In the genomic region with DNA sequence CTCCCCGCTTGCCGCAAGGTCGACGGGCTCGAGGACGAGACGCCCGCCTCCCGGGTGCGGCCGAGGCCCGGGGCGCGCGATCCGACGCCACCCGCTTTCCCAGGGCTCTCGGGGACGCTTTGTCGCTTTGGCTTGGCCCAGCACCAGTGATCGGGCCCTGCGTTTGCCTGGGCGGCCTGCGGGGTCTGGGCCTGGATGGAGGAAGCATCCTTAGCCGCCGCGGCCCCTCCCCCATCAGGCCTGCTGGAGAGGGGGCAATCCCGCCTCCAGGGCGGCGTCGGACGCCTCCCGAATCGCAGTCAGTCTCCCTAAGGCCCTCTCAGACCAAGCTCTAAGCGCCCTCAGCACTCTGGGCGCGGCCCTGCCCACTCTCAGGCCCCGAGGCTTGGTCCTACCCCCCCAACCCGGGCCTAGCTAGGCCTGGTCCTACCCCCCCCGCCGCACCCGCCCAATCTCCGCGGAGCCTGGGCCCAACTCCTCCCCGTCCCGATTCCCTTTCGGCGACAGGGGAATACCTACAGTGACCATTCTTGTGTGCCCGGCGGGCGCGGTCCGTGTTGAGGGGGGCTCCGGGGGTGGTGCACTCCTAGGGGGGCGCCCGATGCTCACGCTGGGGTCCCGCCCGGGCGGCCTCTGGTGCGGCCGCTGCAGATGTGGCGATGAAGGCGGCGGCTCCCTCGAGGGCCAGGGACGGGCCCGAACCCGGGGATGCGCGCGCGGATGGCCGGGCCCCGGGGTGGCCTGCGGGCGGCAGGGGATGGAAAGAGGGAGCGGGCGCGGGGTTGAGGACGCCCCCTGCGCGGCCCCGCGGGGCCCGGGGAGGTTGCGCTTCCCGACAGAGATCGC, we compare ENCODE assay signal across 1 cellular context.
TF ChIP-seq lines count a peak whose summit lies in the region.

No MANE protein-coding gene starts in this region.

TF ChIP-seq in HepG2, 621 proteins besides CTCF, POLR2A, EP300 and RAD21:
- TF ChIP-seq, protein P1, sequence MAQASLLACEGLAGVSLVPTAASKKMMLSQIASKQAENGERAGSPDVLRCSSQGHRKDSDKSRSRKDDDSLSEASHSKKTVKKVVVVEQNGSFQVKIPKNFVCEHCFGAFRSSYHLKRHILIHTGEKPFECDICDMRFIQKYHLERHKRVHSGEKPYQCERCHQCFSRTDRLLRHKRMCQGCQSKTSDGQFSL (CRISPR knock-in tag; IDR thresholded peaks at IDR 0.05): 0 out of 2 replicates have a peak, but pooled peaks have one; percentile 69
- TF ChIP-seq ZFAT (CRISPR knock-in tag; conservative IDR thresholded peaks at IDR 0.05): no peak
